In the genomic region with DNA sequence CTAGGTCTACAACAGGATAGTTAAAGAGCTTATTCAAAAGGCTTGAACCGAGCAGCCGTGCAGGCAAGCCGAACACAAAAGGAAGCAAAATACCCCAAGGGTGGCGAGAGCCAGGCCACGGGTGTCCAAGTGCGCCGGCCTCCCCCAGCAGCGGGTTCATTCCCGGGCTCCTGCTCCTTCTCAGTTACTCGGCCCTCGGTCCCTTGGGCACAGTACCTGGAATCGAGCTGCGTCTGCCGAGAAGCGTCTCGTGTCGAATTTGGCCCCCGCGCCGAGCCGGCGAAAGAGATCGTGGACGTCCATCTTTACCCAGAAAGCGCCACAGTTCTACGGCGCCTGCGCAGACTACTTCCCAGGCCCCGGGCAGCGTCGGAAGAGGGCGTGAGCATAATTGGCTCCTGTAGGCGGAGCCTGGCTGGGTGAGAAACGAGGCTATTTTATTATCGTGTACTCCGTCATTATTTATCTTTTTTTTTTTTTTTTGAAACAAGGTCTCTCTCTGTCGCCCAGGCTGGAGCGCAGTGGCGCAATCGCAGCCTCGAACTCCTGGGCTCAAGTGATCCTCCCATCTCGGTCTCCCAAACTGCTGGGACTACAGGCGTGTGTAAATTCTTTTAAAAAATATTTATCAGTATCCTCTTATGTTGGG, we compare ENCODE assay signal across 1 cellular context.
A peak's percentile ranks its signal among the peaks of the same experiment; 100 is the strongest.
TF ChIP-seq lines count a peak whose summit lies in the region.

A gene with protein sequence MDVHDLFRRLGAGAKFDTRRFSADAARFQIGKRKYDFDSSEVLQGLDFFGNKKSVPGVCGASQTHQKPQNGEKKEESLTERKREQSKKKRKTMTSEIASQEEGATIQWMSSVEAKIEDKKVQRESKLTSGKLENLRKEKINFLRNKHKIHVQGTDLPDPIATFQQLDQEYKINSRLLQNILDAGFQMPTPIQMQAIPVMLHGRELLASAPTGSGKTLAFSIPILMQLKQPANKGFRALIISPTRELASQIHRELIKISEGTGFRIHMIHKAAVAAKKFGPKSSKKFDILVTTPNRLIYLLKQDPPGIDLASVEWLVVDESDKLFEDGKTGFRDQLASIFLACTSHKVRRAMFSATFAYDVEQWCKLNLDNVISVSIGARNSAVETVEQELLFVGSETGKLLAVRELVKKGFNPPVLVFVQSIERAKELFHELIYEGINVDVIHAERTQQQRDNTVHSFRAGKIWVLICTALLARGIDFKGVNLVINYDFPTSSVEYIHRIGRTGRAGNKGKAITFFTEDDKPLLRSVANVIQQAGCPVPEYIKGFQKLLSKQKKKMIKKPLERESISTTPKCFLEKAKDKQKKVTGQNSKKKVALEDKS (minus strand): TSS at position 329 of the 649 bp plus-strand sequence. CDS start 26 bp downstream, at position 303.

TF ChIP-seq in K562, 482 proteins besides CTCF, POLR2A, EP300 and RAD21 (continued from another document and continues in another):
- TF ChIP-seq, protein P1, sequence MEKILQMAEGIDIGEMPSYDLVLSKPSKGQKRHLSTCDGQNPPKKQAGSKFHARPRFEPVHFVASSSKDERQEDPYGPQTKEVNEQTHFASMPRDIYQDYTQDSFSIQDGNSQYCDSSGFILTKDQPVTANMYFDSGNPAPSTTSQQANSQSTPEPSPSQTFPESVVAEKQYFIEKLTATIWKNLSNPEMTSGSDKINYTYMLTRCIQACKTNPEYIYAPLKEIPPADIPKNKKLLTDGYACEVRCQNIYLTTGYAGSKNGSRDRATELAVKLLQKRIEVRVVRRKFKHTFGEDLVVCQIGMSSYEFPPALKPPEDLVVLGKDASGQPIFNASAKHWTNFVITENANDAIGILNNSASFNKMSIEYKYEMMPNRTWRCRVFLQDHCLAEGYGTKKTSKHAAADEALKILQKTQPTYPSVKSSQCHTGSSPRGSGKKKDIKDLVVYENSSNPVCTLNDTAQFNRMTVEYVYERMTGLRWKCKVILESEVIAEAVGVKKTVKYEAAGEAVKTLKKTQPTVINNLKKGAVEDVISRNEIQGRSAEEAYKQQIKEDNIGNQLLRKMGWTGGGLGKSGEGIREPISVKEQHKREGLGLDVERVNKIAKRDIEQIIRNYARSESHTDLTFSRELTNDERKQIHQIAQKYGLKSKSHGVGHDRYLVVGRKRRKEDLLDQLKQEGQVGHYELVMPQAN (IDR thresholded peaks at IDR 0.05; ENCODE audit: borderline replicate concordance): peak; percentile 48; the same call in 1 of the 2 replicates
- TF ChIP-seq C11orf30 (IDR thresholded peaks at IDR 0.05; ENCODE audit: low read depth): peak; percentile 88
- TF ChIP-seq NR2C2 (CRISPR knock-in tag; IDR thresholded peaks at IDR 0.05): no peak
- TF ChIP-seq NR2C2 (tag; IDR thresholded peaks at IDR 0.05): 0 out of 2 replicates have a peak, but pooled peaks have one; percentile 40
- no peak for TF ChIP-seq RBM22 (IDR thresholded peaks at IDR 0.05; ENCODE audit: low read depth, low read length, poor library complexity, severe bottlenecking)
- TF ChIP-seq, protein P2, sequence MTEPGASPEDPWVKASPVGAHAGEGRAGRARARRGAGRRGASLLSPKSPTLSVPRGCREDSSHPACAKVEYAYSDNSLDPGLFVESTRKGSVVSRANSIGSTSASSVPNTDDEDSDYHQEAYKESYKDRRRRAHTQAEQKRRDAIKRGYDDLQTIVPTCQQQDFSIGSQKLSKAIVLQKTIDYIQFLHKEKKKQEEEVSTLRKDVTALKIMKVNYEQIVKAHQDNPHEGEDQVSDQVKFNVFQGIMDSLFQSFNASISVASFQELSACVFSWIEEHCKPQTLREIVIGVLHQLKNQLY (CRISPR knock-in tag; conservative IDR thresholded peaks at IDR 0.05): no peak
- TF ChIP-seq ZNF174 (CRISPR knock-in tag; IDR thresholded peaks at IDR 0.05): no peak
- peak; percentile 82 for TF ChIP-seq ZFX (CRISPR knock-in tag; IDR thresholded peaks at IDR 0.05)
- TF ChIP-seq SIN3A (IDR thresholded peaks at IDR 0.05; ENCODE audit: borderline replicate concordance in 2 of 2, control insufficient read depth in 1 of 2, low read depth in 2 of 2, low read length in 2 of 2): 0 out of 4 replicates have a peak, but pooled peaks have one; percentile 8 to 39
- TF ChIP-seq, protein P3, sequence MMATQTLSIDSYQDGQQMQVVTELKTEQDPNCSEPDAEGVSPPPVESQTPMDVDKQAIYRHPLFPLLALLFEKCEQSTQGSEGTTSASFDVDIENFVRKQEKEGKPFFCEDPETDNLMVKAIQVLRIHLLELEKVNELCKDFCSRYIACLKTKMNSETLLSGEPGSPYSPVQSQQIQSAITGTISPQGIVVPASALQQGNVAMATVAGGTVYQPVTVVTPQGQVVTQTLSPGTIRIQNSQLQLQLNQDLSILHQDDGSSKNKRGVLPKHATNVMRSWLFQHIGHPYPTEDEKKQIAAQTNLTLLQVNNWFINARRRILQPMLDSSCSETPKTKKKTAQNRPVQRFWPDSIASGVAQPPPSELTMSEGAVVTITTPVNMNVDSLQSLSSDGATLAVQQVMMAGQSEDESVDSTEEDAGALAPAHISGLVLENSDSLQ (IDR thresholded peaks at IDR 0.05): peak; percentile 58
- peak; percentile 45; the same call in 1 of the 2 replicates for TF ChIP-seq NBN (IDR thresholded peaks at IDR 0.05; ENCODE audit: low read depth)
- TF ChIP-seq, protein P4, sequence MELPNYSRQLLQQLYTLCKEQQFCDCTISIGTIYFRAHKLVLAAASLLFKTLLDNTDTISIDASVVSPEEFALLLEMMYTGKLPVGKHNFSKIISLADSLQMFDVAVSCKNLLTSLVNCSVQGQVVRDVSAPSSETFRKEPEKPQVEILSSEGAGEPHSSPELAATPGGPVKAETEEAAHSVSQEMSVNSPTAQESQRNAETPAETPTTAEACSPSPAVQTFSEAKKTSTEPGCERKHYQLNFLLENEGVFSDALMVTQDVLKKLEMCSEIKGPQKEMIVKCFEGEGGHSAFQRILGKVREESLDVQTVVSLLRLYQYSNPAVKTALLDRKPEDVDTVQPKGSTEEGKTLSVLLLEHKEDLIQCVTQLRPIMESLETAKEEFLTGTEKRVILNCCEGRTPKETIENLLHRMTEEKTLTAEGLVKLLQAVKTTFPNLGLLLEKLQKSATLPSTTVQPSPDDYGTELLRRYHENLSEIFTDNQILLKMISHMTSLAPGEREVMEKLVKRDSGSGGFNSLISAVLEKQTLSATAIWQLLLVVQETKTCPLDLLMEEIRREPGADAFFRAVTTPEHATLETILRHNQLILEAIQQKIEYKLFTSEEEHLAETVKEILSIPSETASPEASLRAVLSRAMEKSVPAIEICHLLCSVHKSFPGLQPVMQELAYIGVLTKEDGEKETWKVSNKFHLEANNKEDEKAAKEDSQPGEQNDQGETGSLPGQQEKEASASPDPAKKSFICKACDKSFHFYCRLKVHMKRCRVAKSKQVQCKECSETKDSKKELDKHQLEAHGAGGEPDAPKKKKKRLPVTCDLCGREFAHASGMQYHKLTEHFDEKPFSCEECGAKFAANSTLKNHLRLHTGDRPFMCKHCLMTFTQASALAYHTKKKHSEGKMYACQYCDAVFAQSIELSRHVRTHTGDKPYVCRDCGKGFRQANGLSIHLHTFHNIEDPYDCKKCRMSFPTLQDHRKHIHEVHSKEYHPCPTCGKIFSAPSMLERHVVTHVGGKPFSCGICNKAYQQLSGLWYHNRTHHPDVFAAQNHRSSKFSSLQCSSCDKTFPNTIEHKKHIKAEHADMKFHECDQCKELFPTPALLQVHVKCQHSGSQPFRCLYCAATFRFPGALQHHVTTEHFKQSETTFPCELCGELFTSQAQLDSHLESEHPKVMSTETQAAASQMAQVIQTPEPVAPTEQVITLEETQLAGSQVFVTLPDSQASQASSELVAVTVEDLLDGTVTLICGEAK (IDR thresholded peaks at IDR 0.05): peak; percentile 60
- TF ChIP-seq, protein P4 (CRISPR knock-in tag; IDR thresholded peaks at IDR 0.05): no peak
- peak; percentile 85 for TF ChIP-seq POLR2AphosphoS5 (IDR thresholded peaks at IDR 0.05; ENCODE audit: control insufficient read depth, insufficient read depth, low read depth, low read length)
- 0 out of 2 replicates have a peak, but pooled peaks have one; percentile 33 for TF ChIP-seq HCFC1 (IDR thresholded peaks at IDR 0.05; ENCODE audit: low read depth, low read length)
- TF ChIP-seq, protein P5, sequence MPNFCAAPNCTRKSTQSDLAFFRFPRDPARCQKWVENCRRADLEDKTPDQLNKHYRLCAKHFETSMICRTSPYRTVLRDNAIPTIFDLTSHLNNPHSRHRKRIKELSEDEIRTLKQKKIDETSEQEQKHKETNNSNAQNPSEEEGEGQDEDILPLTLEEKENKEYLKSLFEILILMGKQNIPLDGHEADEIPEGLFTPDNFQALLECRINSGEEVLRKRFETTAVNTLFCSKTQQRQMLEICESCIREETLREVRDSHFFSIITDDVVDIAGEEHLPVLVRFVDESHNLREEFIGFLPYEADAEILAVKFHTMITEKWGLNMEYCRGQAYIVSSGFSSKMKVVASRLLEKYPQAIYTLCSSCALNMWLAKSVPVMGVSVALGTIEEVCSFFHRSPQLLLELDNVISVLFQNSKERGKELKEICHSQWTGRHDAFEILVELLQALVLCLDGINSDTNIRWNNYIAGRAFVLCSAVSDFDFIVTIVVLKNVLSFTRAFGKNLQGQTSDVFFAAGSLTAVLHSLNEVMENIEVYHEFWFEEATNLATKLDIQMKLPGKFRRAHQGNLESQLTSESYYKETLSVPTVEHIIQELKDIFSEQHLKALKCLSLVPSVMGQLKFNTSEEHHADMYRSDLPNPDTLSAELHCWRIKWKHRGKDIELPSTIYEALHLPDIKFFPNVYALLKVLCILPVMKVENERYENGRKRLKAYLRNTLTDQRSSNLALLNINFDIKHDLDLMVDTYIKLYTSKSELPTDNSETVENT (CRISPR knock-in tag; IDR thresholded peaks at IDR 0.05): peak; percentile 42; the same call in 1 of the 2 replicates
- 0 out of 2 replicates have a peak, but pooled peaks have one; percentile 15 for TF ChIP-seq GABPA (tag; conservative IDR thresholded peaks at IDR 0.05; ENCODE audit: low read depth)
- TF ChIP-seq, protein P6, sequence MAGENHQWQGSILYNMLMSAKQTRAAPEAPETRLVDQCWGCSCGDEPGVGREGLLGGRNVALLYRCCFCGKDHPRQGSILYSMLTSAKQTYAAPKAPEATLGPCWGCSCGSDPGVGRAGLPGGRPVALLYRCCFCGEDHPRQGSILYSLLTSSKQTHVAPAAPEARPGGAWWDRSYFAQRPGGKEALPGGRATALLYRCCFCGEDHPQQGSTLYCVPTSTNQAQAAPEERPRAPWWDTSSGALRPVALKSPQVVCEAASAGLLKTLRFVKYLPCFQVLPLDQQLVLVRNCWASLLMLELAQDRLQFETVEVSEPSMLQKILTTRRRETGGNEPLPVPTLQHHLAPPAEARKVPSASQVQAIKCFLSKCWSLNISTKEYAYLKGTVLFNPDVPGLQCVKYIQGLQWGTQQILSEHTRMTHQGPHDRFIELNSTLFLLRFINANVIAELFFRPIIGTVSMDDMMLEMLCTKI (IDR thresholded peaks at IDR 0.05; ENCODE audit: partially characterized antibody): no peak
- peak; percentile 92 for TF ChIP-seq CEBPB (tag; IDR thresholded peaks at IDR 0.05)
- peak; percentile 81 for TF ChIP-seq EP400 (IDR thresholded peaks at IDR 0.05)
- TF ChIP-seq DPF2 (IDR thresholded peaks at IDR 0.05): no peak
- no peak for TF ChIP-seq CEBPG (CRISPR knock-in tag; IDR thresholded peaks at IDR 0.05)
- peak in 1 of 2 experiments; percentile 71; a peak in 2 of 4 replicates for TF ChIP-seq CEBPG (tag; conservative IDR thresholded peaks at IDR 0.05 in 1 of 2, IDR thresholded peaks at IDR 0.05 in 1 of 2)
- peak; percentile 28; the same call in 1 of the 2 replicates for TF ChIP-seq JUN (IDR thresholded peaks at IDR 0.05; ENCODE audit: borderline replicate concordance, low read depth, low read length)
- TF ChIP-seq JUN (CRISPR knock-in tag; IDR thresholded peaks at IDR 0.05; ENCODE audit: borderline replicate concordance): no peak
- no peak for TF ChIP-seq NFE2L1 (tag; IDR thresholded peaks at IDR 0.05; ENCODE audit: borderline replicate concordance, low read depth)
- 0 out of 2 replicates have a peak, but pooled peaks have one; percentile 28 for TF ChIP-seq GABPB1 (CRISPR knock-in tag; IDR thresholded peaks at IDR 0.05)
- 0 out of 4 replicates have a peak, but pooled peaks of 1 of the 2 experiments have one; percentile 47 for TF ChIP-seq FOXK2 (conservative IDR thresholded peaks at IDR 0.05 in 1 of 2, IDR thresholded peaks at IDR 0.05 in 1 of 2; ENCODE audit: low read depth in 2 of 2)
- TF ChIP-seq MYNN (IDR thresholded peaks at IDR 0.05): no peak
- TF ChIP-seq MYNN (CRISPR knock-in tag; IDR thresholded peaks at IDR 0.05): 0 out of 2 replicates have a peak, but pooled peaks have one; percentile 12
- TF ChIP-seq, protein P7, sequence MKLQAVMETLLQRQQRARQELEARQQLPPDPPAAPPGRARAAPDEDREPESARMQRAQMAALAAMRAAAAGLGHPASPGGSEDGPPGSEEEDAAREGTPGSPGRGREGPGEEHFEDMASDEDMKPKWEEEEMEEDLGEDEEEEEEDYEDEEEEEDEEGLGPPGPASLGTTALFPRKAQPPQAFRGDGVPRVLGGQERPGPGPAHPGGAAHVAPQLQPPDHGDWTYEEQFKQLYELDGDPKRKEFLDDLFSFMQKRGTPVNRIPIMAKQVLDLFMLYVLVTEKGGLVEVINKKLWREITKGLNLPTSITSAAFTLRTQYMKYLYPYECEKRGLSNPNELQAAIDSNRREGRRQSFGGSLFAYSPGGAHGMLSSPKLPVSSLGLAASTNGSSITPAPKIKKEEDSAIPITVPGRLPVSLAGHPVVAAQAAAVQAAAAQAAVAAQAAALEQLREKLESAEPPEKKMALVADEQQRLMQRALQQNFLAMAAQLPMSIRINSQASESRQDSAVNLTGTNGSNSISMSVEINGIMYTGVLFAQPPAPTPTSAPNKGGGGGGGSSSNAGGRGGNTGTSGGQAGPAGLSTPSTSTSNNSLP (IDR thresholded peaks at IDR 0.05; ENCODE audit: borderline replicate concordance, low read depth, low read length): peak; percentile 54; the same call in 1 of the 2 replicates
- no peak for TF ChIP-seq RFX7 (CRISPR knock-in tag; IDR thresholded peaks at IDR 0.05)
